ENCODE assay signal across 1 cellular context in genomic region chr2:134466141-134466540, GRCh38.
TF ChIP-seq lines count a peak whose summit lies in the region.

No MANE protein-coding gene starts in this region.

TF ChIP-seq in Ishikawa, 13 proteins besides CTCF, POLR2A, EP300 and RAD21 (continued from another document):
- TF ChIP-seq EGR1 (IDR thresholded peaks at IDR 0.05), result no peak
- no peak for TF ChIP-seq CREB1 (IDR thresholded peaks at IDR 0.05; ENCODE audit: low read depth)
- TF ChIP-seq ZBTB7A (IDR thresholded peaks at IDR 0.05; ENCODE audit: low read depth), result no peak
- no peak for TF ChIP-seq MAX (IDR thresholded peaks at IDR 0.05)
- no peak for TF ChIP-seq FOXM1 (IDR thresholded peaks at IDR 0.05; ENCODE audit: borderline replicate concordance, low read depth)
TF ChIP-seq in Ishikawa: peak in this region for 0.
